ENCODE assay signal across 16 cellular contexts in the genomic region with DNA sequence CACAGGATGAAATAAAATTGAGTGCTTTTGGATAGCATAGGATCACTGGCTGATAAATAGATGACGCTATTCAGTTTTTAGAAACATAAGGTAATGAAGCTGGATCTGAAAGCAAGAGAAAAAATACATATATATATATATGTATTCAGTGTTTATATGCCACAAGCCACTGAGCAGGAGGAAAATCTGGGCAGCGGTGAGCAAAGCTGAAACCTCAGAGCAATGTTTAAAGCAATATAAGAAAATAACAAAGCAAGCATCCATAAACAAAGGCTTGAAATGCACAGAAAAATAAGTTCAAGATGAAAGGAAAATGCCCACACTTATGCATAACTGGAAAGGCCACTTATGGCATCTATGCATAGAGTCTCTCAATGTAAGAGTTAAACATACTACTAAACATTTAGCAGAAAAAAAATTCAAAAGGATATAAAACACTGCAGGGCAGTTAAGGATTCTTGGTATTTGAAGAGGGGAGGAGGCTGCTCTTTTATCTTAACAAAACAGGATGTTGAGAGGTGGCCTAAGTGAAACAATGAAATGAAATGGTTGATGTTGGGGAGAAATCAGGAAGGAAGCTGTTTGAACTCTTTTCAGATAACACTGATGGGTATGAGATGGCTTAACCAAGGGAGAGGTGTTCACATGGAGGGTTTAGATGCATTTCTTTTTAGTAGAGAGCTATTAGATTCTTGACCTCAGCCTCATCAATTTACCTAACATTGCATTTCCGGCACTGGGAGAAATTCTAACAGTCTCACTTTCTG.
A peak's percentile ranks its signal among the peaks of the same experiment; 100 is the strongest.
DNase-seq lines count a peak whose midpoint lies in the region; ATAC-seq and TF ChIP-seq lines count a peak whose summit lies in the region.
"Had no signal": no experiment of that assay in that cellular context is flagged by ENCODE, and none has a peak within 500 bp of the region (broad histone marks: within the 10 kb centered on the region; RNA-seq: fewer than 3 reads in every experiment).

No MANE protein-coding gene starts in this region.

- H3K36me3 ChIP-seq in transverse colon, result no peaks in the 10 kb centered on the region
- H3K36me3 ChIP-seq: vagina had no signal

- no peak overlapping the region for H3K4me3 ChIP-seq in transverse colon

- intact Hi-C loops in transverse colon (cut with DNase I; ENCODE audit: low total_unique reads), result no loop called here

- peaks cover 0 to 17% (median 0%) of the 10 kb centered on the region in 4 donors for H3K4me1 ChIP-seq in transverse colon

- DNase-seq in activated naive CD4-positive, alpha-beta T cell (lab: John Stamatoyannopoulos, UW), result no peak
- DNase-seq in endothelial cell (ENCODE audit: low spot score) (no peak), transverse colon (no peak), 8988T (no peak)
- DNase-seq: activated effector memory CD4-positive, alpha-beta T cell treated with anti-CD3 and anti-CD28 coated beads, Interleukin-2, amount 50 U/mL, for 16 hours; foreskin fibroblast; left cardiac atrium; NCI-H2227 treated with DMSO at 0.1 percent for 48 hours; occipital lobe; stimulated activated CD4-positive, alpha-beta T cell treated with anti-CD3 and anti-CD28 coated beads, Interleukin-12 subunit alpha, Interleukin-12 subunit beta, amount 100 ng/mL, for 4 hours had no signal

- TF ChIP-seq CTCF in endothelial cell (IDR thresholded peaks at IDR 0.05; ENCODE audit: unreplicated experiment) (no peak), transverse colon (IDR thresholded peaks at IDR 0.05) (no peak)

- no peak for TF ChIP-seq POLR2A in transverse colon (IDR thresholded peaks at IDR 0.05)

- H3K36me3 Mint-ChIP-seq in activated naive CD4-positive, alpha-beta T cell treated with anti-CD3 and anti-CD28 coated beads, Interleukin-2, amount 50 U/mL, for 24 hours, result peaks cover 3% of the 10 kb centered on the region
- peaks cover 12% of the 10 kb centered on the region for H3K36me3 Mint-ChIP-seq in T-helper 1 cell treated with Interleukin-12 subunit alpha and Interleukin-12 subunit beta and Interleukin-4 antibody, amounts not matched to agents 30 μg/mL and 1 μg/mL, for 36 hours (ENCODE audit: low read depth)
- H3K36me3 Mint-ChIP-seq in endothelial cell (ENCODE audit: low read depth, unreplicated experiment), result no peaks in the 10 kb centered on the region

- peak overlapping the region in 3 of 4 donors; percentile 2 to 15 (median 5) for H3K27ac ChIP-seq in transverse colon
- H3K27ac ChIP-seq: KMS-11, vagina had no signal

- peak overlapping the region; percentile 81 for H3K4me3 Mint-ChIP-seq in activated naive CD4-positive, alpha-beta T cell treated with anti-CD3 and anti-CD28 coated beads, Interleukin-2, amount 50 U/mL, for 24 hours
- H3K4me3 Mint-ChIP-seq in T-helper 1 cell treated with Interleukin-12 subunit alpha and Interleukin-12 subunit beta and Interleukin-4 antibody, amounts not matched to agents 30 μg/mL and 1 μg/mL, for 36 hours, result peak overlapping the region; percentile 75
- no peak overlapping the region for H3K4me3 Mint-ChIP-seq in endothelial cell (ENCODE audit: unreplicated experiment)

- TF ChIP-seq EP300 in transverse colon (IDR thresholded peaks at IDR 0.05; ENCODE audit: low read depth), result no peak

- H3K27ac Mint-ChIP-seq in activated naive CD4-positive, alpha-beta T cell treated with anti-CD3 and anti-CD28 coated beads, Interleukin-2, amount 50 U/mL, for 24 hours, result peak overlapping the region; percentile 98
- peak overlapping the region; percentile 93 for H3K27ac Mint-ChIP-seq in T-helper 1 cell treated with Interleukin-12 subunit alpha and Interleukin-12 subunit beta and Interleukin-4 antibody, amounts not matched to agents 30 μg/mL and 1 μg/mL, for 36 hours
- peak overlapping the region; percentile 67 for H3K27ac Mint-ChIP-seq in endothelial cell (ENCODE audit: unreplicated experiment)

- in situ Hi-C loops in transverse colon (cut with MboI; ENCODE audit: low pct_ligation_motif_present in 1 of 4, low pct_unique_long_range_greater_than_20kb in 1 of 4, low sequenced_read_pairs in 3 of 4), result loop anchor here in 2 of 4 donors (25.0 kb wide), 1 partner anchor 146 kb away; no protein-coding TSS in a partner anchor

- no peaks in the 10 kb centered on the region for H3K27me3 ChIP-seq in transverse colon
- H3K27me3 ChIP-seq: vagina had no signal

- no peaks in the 10 kb centered on the region for H3K9me3 Mint-ChIP-seq in activated naive CD4-positive, alpha-beta T cell treated with anti-CD3 and anti-CD28 coated beads, Interleukin-2, amount 50 U/mL, for 24 hours
- H3K9me3 Mint-ChIP-seq in T-helper 1 cell treated with Interleukin-12 subunit alpha and Interleukin-12 subunit beta and Interleukin-4 antibody, amounts not matched to agents 30 μg/mL and 1 μg/mL, for 36 hours, result peaks cover 9% of the 10 kb centered on the region
- H3K9me3 Mint-ChIP-seq in endothelial cell (ENCODE audit: unreplicated experiment), result no peaks in the 10 kb centered on the region

- no peaks in the 10 kb centered on the region for H3K27me3 Mint-ChIP-seq in activated naive CD4-positive, alpha-beta T cell treated with anti-CD3 and anti-CD28 coated beads, Interleukin-2, amount 50 U/mL, for 24 hours
- H3K27me3 Mint-ChIP-seq in T-helper 1 cell treated with Interleukin-12 subunit alpha and Interleukin-12 subunit beta and Interleukin-4 antibody, amounts not matched to agents 30 μg/mL and 1 μg/mL, for 36 hours (ENCODE audit: low read depth), result no peaks in the 10 kb centered on the region
- H3K27me3 Mint-ChIP-seq in endothelial cell (ENCODE audit: unreplicated experiment), result no peaks in the 10 kb centered on the region

- WGBS in transverse colon (ENCODE audit: low coverage in 1 of 2), 2 donors, result 66 to 81% methylated on average over 3 of the region's 3 CpGs

- no peaks in the 10 kb centered on the region for H3K9me3 ChIP-seq in transverse colon
- H3K9me3 ChIP-seq: vagina had no signal

- H3K4me1 Mint-ChIP-seq in activated naive CD4-positive, alpha-beta T cell treated with anti-CD3 and anti-CD28 coated beads, Interleukin-2, amount 50 U/mL, for 24 hours, result peaks cover 89% of the 10 kb centered on the region
- H3K4me1 Mint-ChIP-seq in T-helper 1 cell treated with Interleukin-12 subunit alpha and Interleukin-12 subunit beta and Interleukin-4 antibody, amounts not matched to agents 30 μg/mL and 1 μg/mL, for 36 hours (ENCODE audit: low read depth), result peaks cover 59% of the 10 kb centered on the region
- peaks cover 16% of the 10 kb centered on the region for H3K4me1 Mint-ChIP-seq in endothelial cell (ENCODE audit: unreplicated experiment)

- ATAC-seq in HG03280 (IDR thresholded peaks at IDR 0.05; ENCODE audit: unreplicated experiment) (no peak), HG02884 (IDR thresholded peaks at IDR 0.05; ENCODE audit: unreplicated experiment) (no peak)
- ATAC-seq: left cardiac atrium had no signal
